5 cellular contexts compared by ENCODE assay signal in genomic region chr11:114746013-114746412, GRCh38.
"Had no signal": no experiment of that assay in that cellular context is flagged by ENCODE, and none has a peak within 500 bp of the region (broad histone marks: within the 10 kb centered on the region; RNA-seq: fewer than 3 reads in every experiment).

No MANE protein-coding gene starts in this region.

- H3K4me3 ChIP-seq: K562 had no signal

- ATAC-seq: HepG2, K562 had no signal

- H3K27ac ChIP-seq: HL-60 had no signal

- DNase-seq: IMR-90, KBM-7 had no signal
